ENCODE assay signal across 25 cellular contexts in genomic region chr2:73210019-73210418, GRCh38. TPM values are rescaled to one million over a fixed set of nuclear protein-coding genes. Genes with fewer than 3 reads are reported as not detected.
"Had no signal": no experiment of that assay in that cellular context is flagged by ENCODE, and none has a peak within 500 bp of the region (broad histone marks: within the 10 kb centered on the region; RNA-seq: fewer than 3 reads in every experiment).

No MANE protein-coding gene starts in this region.

- H3K27ac ChIP-seq: KMS-11, RWPE1 had no signal

- H3K9ac ChIP-seq: KMS-11, SK-N-SH had no signal

- H3K9me3 ChIP-seq: SK-N-SH had no signal

- H3K4me2 ChIP-seq: KMS-11, SK-N-SH had no signal

- DNase-seq: IMR-90; Kasumi-1; MM.1S; NCI-H1092 treated with DMSO at 0.1 percent for 48 hours; NCI-H1436; NCI-H187 treated with DMSO at 0.1 percent for 48 hours; NCI-H2029 treated with DMSO at 0.1 percent for 48 hours; NCI-H2171 treated with DMSO at 0.1 percent for 48 hours; NCI-H345; NCI-H446 treated with DMSO at 0.1 percent for 48 hours; NCI-H510A treated with DMSO at 0.1 percent for 48 hours; NCI-H526; NK-92 treated with Interleukin-12 subunit alpha and Interleukin-12 subunit beta, amount 100 ng/mL, for 24 hours; PC-3; SHP77; SK-N-SH; SW 1271; T-cell had no signal

- ATAC-seq: Panc1, PC-3, T-cell had no signal

RNA-seq across cellular contexts. Expression of gene NOTO, which starts 7.6 kb away (rescaled TPM):
- total RNA-seq: HT-29, IMR-90, M059J, OCI-LY7, SK-MEL-5, T-cell had no signal
- polyA plus RNA-seq: IMR-90, SK-N-SH had no signal
